ENCODE assay signal across 16 cellular contexts in genomic region chr1:74583365-74583764, GRCh38.
DNase-seq lines count a peak whose midpoint lies in the region; ATAC-seq and TF ChIP-seq lines count a peak whose summit lies in the region.
"Had no signal": no experiment of that assay in that cellular context is flagged by ENCODE, and none has a peak within 500 bp of the region (broad histone marks: within the 10 kb centered on the region; RNA-seq: fewer than 3 reads in every experiment).

No MANE protein-coding gene starts in this region.

- TF ChIP-seq CTCF in GM12865 (IDR thresholded peaks at IDR 0.05; ENCODE audit: insufficient read depth, low read depth, low read length, missing control alignments), result no peak
- no peak for TF ChIP-seq CTCF in KMS-11 (conservative IDR thresholded peaks at IDR 0.05; ENCODE audit: low read depth, low read length)
- no peak for TF ChIP-seq CTCF in heart right ventricle (IDR thresholded peaks at IDR 0.05)

- H3K36me3 ChIP-seq in KMS-11 (ENCODE audit: insufficient read depth) (no peaks in the 10 kb centered on the region), heart right ventricle (no peaks in the 10 kb centered on the region)
- H3K36me3 ChIP-seq: BE2C had no signal

- ATAC-seq in GM19372 (IDR thresholded peaks at IDR 0.05; ENCODE audit: low read depth, unreplicated experiment), result peak; percentile 37
- peak; percentile 31 for ATAC-seq in HG02981 (IDR thresholded peaks at IDR 0.05; ENCODE audit: unreplicated experiment)
- ATAC-seq in heart right ventricle, result no peak
- ATAC-seq: GM23338 had no signal

- H3K9ac ChIP-seq in KMS-11, result no peak overlapping the region

- no peak overlapping the region for H3K4me3 ChIP-seq in GM12865 (ENCODE audit: low read depth, low read length)
- H3K4me3 ChIP-seq in KMS-11 (IDR thresholded peaks at IDR 0.05; ENCODE audit: insufficient read depth, low read depth, low read length), result no peak overlapping the region
- no peak overlapping the region for H3K4me3 ChIP-seq in heart right ventricle
- H3K4me3 ChIP-seq: GM23338 had no signal

- 79 to 85% methylated on average over 3 of the region's 3 CpGs for WGBS in heart right ventricle, 2 donors

- DNase-seq in GM12865 (ENCODE audit: low read depth) (peak; percentile 25), heart right ventricle (no peak), NOMO-1 treated with DMSO at 0.1 percent for 48 hours (lab: John Stamatoyannopoulos, UW; ENCODE audit: unreplicated experiment) (no peak), AG20443 (ENCODE audit: low spot score) (no peak)
- DNase-seq in stimulated activated CD8-positive, alpha-beta memory T cell treated with anti-CD3 and anti-CD28 coated beads, Interleukin-4, amount 100 ng/mL, for 48 hours, result no peak
- DNase-seq: 8988T; BE2C; C1 segment of cervical spinal cord; CD4-positive, CD25-positive, alpha-beta regulatory T cell; CD8-positive, alpha-beta memory T cell; COR-L47; GDM1 had no signal

- peak overlapping the region; percentile 60 for H3K4me2 ChIP-seq in KMS-11
- H3K4me2 ChIP-seq: GM23338 had no signal

- peaks cover 74% of the 10 kb centered on the region for H3K4me1 ChIP-seq in KMS-11 (ENCODE audit: low read depth, poor library complexity, severe bottlenecking)
- no peaks in the 10 kb centered on the region for H3K4me1 ChIP-seq in heart right ventricle
- H3K4me1 ChIP-seq: BE2C had no signal

- intact Hi-C loops in heart right ventricle (cut with DNase I), result no loop called here

- H4K20me1 ChIP-seq in KMS-11 (ENCODE audit: insufficient read depth), result no peaks in the 10 kb centered on the region

- H3K9me3 ChIP-seq in heart right ventricle, result no peaks in the 10 kb centered on the region
- H3K9me3 ChIP-seq: BE2C had no signal

- H3K79me2 ChIP-seq in KMS-11 (ENCODE audit: insufficient read depth, low read depth), result no peaks in the 10 kb centered on the region

- no peaks in the 10 kb centered on the region for H3K27me3 ChIP-seq in KMS-11 (ENCODE audit: insufficient read depth, low read depth)
- H3K27me3 ChIP-seq in heart right ventricle, result no peaks in the 10 kb centered on the region
- H3K27me3 ChIP-seq: BE2C had no signal

- H3K27ac ChIP-seq in KMS-11, result peak overlapping the region; percentile 46
- no peak overlapping the region for H3K27ac ChIP-seq in heart right ventricle

- no peak overlapping the region for H2AFZ ChIP-seq in KMS-11 (ENCODE audit: low read depth)
- H2AFZ ChIP-seq: GM23338 had no signal

Comparison
In these comparisons a context has a peak if more than half of its experiments do, and no peak if none do; other contexts are left out.
1. ATAC-seq: peak in GM19372 (single experiment) and HG02981 (single experiment); none in heart right ventricle (0 of 8).